Comparison of ENCODE assay signal across 18 cellular contexts in the genomic region with DNA sequence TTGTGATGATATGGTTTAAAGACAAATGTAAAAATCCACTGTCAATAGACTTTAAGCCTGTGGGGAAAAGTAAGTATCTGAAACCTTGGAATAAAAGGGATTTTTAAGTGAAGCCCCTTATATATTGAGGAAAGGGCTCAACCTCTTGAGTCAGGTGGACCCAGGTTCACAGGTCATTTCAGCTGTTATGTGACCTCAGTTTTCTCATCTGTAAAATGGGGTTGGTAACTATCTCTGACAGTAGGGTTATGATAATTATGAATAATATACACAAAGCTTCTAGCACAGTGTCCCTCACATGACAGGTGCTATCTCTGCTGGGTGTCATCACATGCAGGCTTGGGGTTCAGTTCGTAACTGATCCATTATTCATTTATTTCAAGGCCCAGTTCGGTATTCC. TPM values are rescaled to one million over a fixed set of nuclear protein-coding genes. Genes with fewer than 3 reads are reported as not detected.
DNase-seq lines count a peak whose midpoint lies in the region; ATAC-seq, FAIRE-seq and TF ChIP-seq lines count a peak whose summit lies in the region.
"Had no signal": no experiment of that assay in that cellular context is flagged by ENCODE, and none has a peak within 500 bp of the region (broad histone marks: within the 10 kb centered on the region; RNA-seq: fewer than 3 reads in every experiment).

No MANE protein-coding gene starts in this region.

- TF ChIP-seq RAD21 in K562 (CRISPR knock-in tag; conservative IDR thresholded peaks at IDR 0.05 in 1 of 2, IDR thresholded peaks at IDR 0.05 in 1 of 2) = no peak

- H3K36me3 ChIP-seq in K562 (ENCODE audit: control insufficient read depth, insufficient read depth, low read length) = peaks cover 83% of the 10 kb centered on the region
- H3K36me3 ChIP-seq in upper lobe of left lung = peaks cover 0 to 24% (median 9%) of the 10 kb centered on the region in 4 donors

- H3K4me2 ChIP-seq in K562 (ENCODE audit: insufficient read depth, low read length) = no peak overlapping the region

- H3K9me3 Mint-ChIP-seq in activated naive CD4-positive, alpha-beta T cell treated with anti-CD3 and anti-CD28 coated beads, Interleukin-2, amount 50 U/mL, for 24 hours = no peaks in the 10 kb centered on the region
- no peaks in the 10 kb centered on the region for H3K9me3 Mint-ChIP-seq in activated naive CD4-positive, alpha-beta T cell treated with anti-CD3 and anti-CD28 coated beads, Interleukin-2, amount 10 ng/mL, durations not matched to agents 7 days and 5 days
- no peaks in the 10 kb centered on the region for H3K9me3 Mint-ChIP-seq in stimulated activated naive CD8-positive, alpha-beta T cell treated with anti-CD3 and anti-CD28 coated beads, Interleukin-15, Interleukin-2, amounts not matched to agents 100 ng/mL and 50 ng/mL, for 24 hours
- H3K9me3 Mint-ChIP-seq in stimulated activated naive CD8-positive, alpha-beta T cell treated with anti-CD3 and anti-CD28 coated beads, Interleukin-15, amount 100 ng/mL, for 72 hours = no peaks in the 10 kb centered on the region
- H3K9me3 Mint-ChIP-seq in progenitor cell of endocrine pancreas (ENCODE audit: low read depth) = no peaks in the 10 kb centered on the region

- CTCF ChIA-PET in activated naive CD4-positive, alpha-beta T cell treated with anti-CD3 and anti-CD28 coated beads, Interleukin-2, amount 10 ng/mL, durations not matched to agents 7 days and 5 days (lab: Charles Lee) = interaction anchor here (5.7 to 11.9 kb wide), 3 partner anchors 16 to 215 kb away, joined by 60 to 173 read pairs (median 87); no protein-coding TSS in a partner anchor
- CTCF ChIA-PET in K562 (lab: Yijun Ruan, JAX; ENCODE audit: low intra/inter-chr PET ratio) = interaction anchor here (0.6 to 1.7 kb wide), 3 partner anchors 196 to 226 kb away, joined by 3 to 4 read pairs (median 3); no protein-coding TSS in a partner anchor

- H3K9me3 ChIP-seq in K562 (replicated peaks; ENCODE audit: control insufficient read depth, insufficient read depth, low read depth, low read length) (no peaks in the 10 kb centered on the region), upper lobe of left lung (no peaks in the 10 kb centered on the region)
- H3K9me3 ChIP-seq: BLaER1 treated with 17β-estradiol and CSF1 and Interleukin-3, amounts not matched to agents 10 nM and 100 nM; Caco-2; HAP-1 had no signal

- H3K79me2 ChIP-seq in K562 (ENCODE audit: control insufficient read depth, insufficient read depth, low read length) = peaks cover 89% of the 10 kb centered on the region

- no peaks in the 10 kb centered on the region for H3K27me3 Mint-ChIP-seq in activated naive CD4-positive, alpha-beta T cell treated with anti-CD3 and anti-CD28 coated beads, Interleukin-2, amount 50 U/mL, for 24 hours
- no peaks in the 10 kb centered on the region for H3K27me3 Mint-ChIP-seq in activated naive CD4-positive, alpha-beta T cell treated with anti-CD3 and anti-CD28 coated beads, Interleukin-2, amount 10 ng/mL, durations not matched to agents 7 days and 5 days
- no peaks in the 10 kb centered on the region for H3K27me3 Mint-ChIP-seq in stimulated activated naive CD8-positive, alpha-beta T cell treated with anti-CD3 and anti-CD28 coated beads, Interleukin-15, Interleukin-2, amounts not matched to agents 100 ng/mL and 50 ng/mL, for 24 hours
- H3K27me3 Mint-ChIP-seq in stimulated activated naive CD8-positive, alpha-beta T cell treated with anti-CD3 and anti-CD28 coated beads, Interleukin-15, amount 100 ng/mL, for 72 hours = no peaks in the 10 kb centered on the region
- no peaks in the 10 kb centered on the region for H3K27me3 Mint-ChIP-seq in progenitor cell of endocrine pancreas
- H3K27me3 Mint-ChIP-seq: B cell had no signal

- in situ Hi-C loops in K562 (cut with MboI) = loop anchor here (5.0 kb wide), 1 partner anchor 210 kb away; no protein-coding TSS in a partner anchor

- peaks cover 88% of the 10 kb centered on the region for H3K4me1 Mint-ChIP-seq in activated naive CD4-positive, alpha-beta T cell treated with anti-CD3 and anti-CD28 coated beads, Interleukin-2, amount 50 U/mL, for 24 hours
- H3K4me1 Mint-ChIP-seq in activated naive CD4-positive, alpha-beta T cell treated with anti-CD3 and anti-CD28 coated beads, Interleukin-2, amount 10 ng/mL, durations not matched to agents 7 days and 5 days = peaks cover 71% of the 10 kb centered on the region
- peaks cover 70% of the 10 kb centered on the region for H3K4me1 Mint-ChIP-seq in stimulated activated naive CD8-positive, alpha-beta T cell treated with anti-CD3 and anti-CD28 coated beads, Interleukin-15, Interleukin-2, amounts not matched to agents 100 ng/mL and 50 ng/mL, for 24 hours (ENCODE audit: low read depth)
- peaks cover 82% of the 10 kb centered on the region for H3K4me1 Mint-ChIP-seq in stimulated activated naive CD8-positive, alpha-beta T cell treated with anti-CD3 and anti-CD28 coated beads, Interleukin-15, amount 100 ng/mL, for 72 hours
- H3K4me1 Mint-ChIP-seq in progenitor cell of endocrine pancreas (ENCODE audit: low read depth) = peaks cover 7% of the 10 kb centered on the region

- H3K4me1 ChIP-seq in K562 (replicated peaks in 1 of 2; ENCODE audit: control insufficient read depth in 2 of 2, insufficient read depth in 2 of 2, low read length in 2 of 2) (peaks cover 0 to 9% of the 10 kb centered on the region in 2 experiments; a peak in 3 of 5 replicates), upper lobe of left lung (peaks cover 13 to 28% (median 22%) of the 10 kb centered on the region in 4 donors)
- H3K4me1 ChIP-seq: Caco-2 had no signal

- DNase-seq in activated naive CD4-positive, alpha-beta T cell treated with anti-CD3 and anti-CD28 coated beads, Interleukin-2, amount 10 ng/mL, durations not matched to agents 7 days and 5 days = no peak
- DNase-seq in stimulated activated naive CD8-positive, alpha-beta T cell treated with anti-CD3 and anti-CD28 coated beads, Interleukin-15, amount 100 ng/mL, for 72 hours = no peak
- DNase-seq in K562 (ENCODE audit: extremely low read depth in 1 of 4, low spot score in 3 of 4) (no peak), progenitor cell of endocrine pancreas (ENCODE audit: low spot score, unreplicated experiment) (no peak), RCC 7860 (ENCODE audit: low spot score) (no peak), upper lobe of left lung (no peak)
- DNase-seq: 8988T, Caco-2, GM23248 had no signal

- intact Hi-C loops in K562 (cut with micrococcal nuclease) = no loop called here

- WGBS in K562 (ENCODE audit: insufficient coverage, low coverage, missing lambda C conversion rate) = 46% methylated on average over 2 of the region's 2 CpGs
- 47 to 98% methylated on average over 2 of the region's 2 CpGs for WGBS in upper lobe of left lung, 2 donors

- no peak for ATAC-seq in stimulated activated naive CD8-positive, alpha-beta T cell treated with anti-CD3 and anti-CD28 coated beads, Interleukin-15, amount 100 ng/mL, for 72 hours
- no peak for ATAC-seq in K562
- no peak for ATAC-seq in upper lobe of left lung (ENCODE audit: low FRiP score in 2 of 2)

- H3K27me3 ChIP-seq in K562 (ENCODE audit: control insufficient read depth in 2 of 2, insufficient read depth in 2 of 2, low read length in 2 of 2) (no peaks in the 10 kb centered on the region), upper lobe of left lung (no peaks in the 10 kb centered on the region)
- H3K27me3 ChIP-seq: BLaER1 treated with 17β-estradiol and CSF1 and Interleukin-3, amounts not matched to agents 10 nM and 100 nM had no signal

- no peak for FAIRE-seq in K562 (lab: Jason Lieb, UNC)
- no peak for FAIRE-seq in RCC 7860 (lab: Jason Lieb, UNC)
- FAIRE-seq: D721Med, G401.6, GM12891, GM19239 had no signal

- peaks cover 47% of the 10 kb centered on the region for H4K20me1 ChIP-seq in K562 (replicated peaks; ENCODE audit: control insufficient read depth, insufficient read depth, low read length)

- POLR2A ChIA-PET in K562 (lab: Yijun Ruan, JAX) = no interaction called here

- TF ChIP-seq EP300 in K562 (IDR thresholded peaks at IDR 0.05; ENCODE audit: low read length) (no peak), upper lobe of left lung (IDR thresholded peaks at IDR 0.05) (no peak)

- no peak overlapping the region for H3K4me3 ChIP-seq in K562
- no peak overlapping the region for H3K4me3 ChIP-seq in upper lobe of left lung
- H3K4me3 ChIP-seq: BLaER1 treated with 17β-estradiol and CSF1 and Interleukin-3, amounts not matched to agents 10 nM and 100 nM; GM23248; HAP-1 had no signal

- H3K4me3 Mint-ChIP-seq in activated naive CD4-positive, alpha-beta T cell treated with anti-CD3 and anti-CD28 coated beads, Interleukin-2, amount 50 U/mL, for 24 hours = no peak overlapping the region
- no peak overlapping the region for H3K4me3 Mint-ChIP-seq in activated naive CD4-positive, alpha-beta T cell treated with anti-CD3 and anti-CD28 coated beads, Interleukin-2, amount 10 ng/mL, durations not matched to agents 7 days and 5 days
- no peak overlapping the region for H3K4me3 Mint-ChIP-seq in stimulated activated naive CD8-positive, alpha-beta T cell treated with anti-CD3 and anti-CD28 coated beads, Interleukin-15, Interleukin-2, amounts not matched to agents 100 ng/mL and 50 ng/mL, for 24 hours
- no peak overlapping the region for H3K4me3 Mint-ChIP-seq in stimulated activated naive CD8-positive, alpha-beta T cell treated with anti-CD3 and anti-CD28 coated beads, Interleukin-15, amount 100 ng/mL, for 72 hours
- no peak overlapping the region for H3K4me3 Mint-ChIP-seq in progenitor cell of endocrine pancreas (ENCODE audit: low read depth)
- H3K4me3 Mint-ChIP-seq: B cell had no signal

- BruUV-seq in K562 (replicated peaks; lab: Mats Ljungman, UMichigan) = no TSS peak

- H3K36me3 Mint-ChIP-seq in activated naive CD4-positive, alpha-beta T cell treated with anti-CD3 and anti-CD28 coated beads, Interleukin-2, amount 50 U/mL, for 24 hours = peaks cover 12% of the 10 kb centered on the region
- peaks cover 39% of the 10 kb centered on the region for H3K36me3 Mint-ChIP-seq in activated naive CD4-positive, alpha-beta T cell treated with anti-CD3 and anti-CD28 coated beads, Interleukin-2, amount 10 ng/mL, durations not matched to agents 7 days and 5 days
- H3K36me3 Mint-ChIP-seq in stimulated activated naive CD8-positive, alpha-beta T cell treated with anti-CD3 and anti-CD28 coated beads, Interleukin-15, Interleukin-2, amounts not matched to agents 100 ng/mL and 50 ng/mL, for 24 hours (ENCODE audit: low read depth) = peaks cover 63% of the 10 kb centered on the region
- H3K36me3 Mint-ChIP-seq in progenitor cell of endocrine pancreas (ENCODE audit: insufficient read depth) = peaks cover 4% of the 10 kb centered on the region

- H2AFZ ChIP-seq in K562 (ENCODE audit: low read depth, low read length) = no peak overlapping the region
- H2AFZ ChIP-seq: GM23248 had no signal

- no peak overlapping the region for H3K27ac ChIP-seq in K562 (ENCODE audit: extremely low read depth, low read depth, low read length)
- H3K27ac ChIP-seq in upper lobe of left lung = no peak overlapping the region
- H3K27ac ChIP-seq: BLaER1 treated with 17β-estradiol and CSF1 and Interleukin-3, amounts not matched to agents 10 nM and 100 nM; GM23248 had no signal

- peaks cover 5% of the 10 kb centered on the region for H3K9me1 ChIP-seq in K562 (ENCODE audit: control insufficient read depth, insufficient read depth, low read length)

- H3K27ac Mint-ChIP-seq in activated naive CD4-positive, alpha-beta T cell treated with anti-CD3 and anti-CD28 coated beads, Interleukin-2, amount 50 U/mL, for 24 hours = peak overlapping the region; percentile 65
- H3K27ac Mint-ChIP-seq in activated naive CD4-positive, alpha-beta T cell treated with anti-CD3 and anti-CD28 coated beads, Interleukin-2, amount 10 ng/mL, durations not matched to agents 7 days and 5 days = no peak overlapping the region
- peak overlapping the region; percentile 41 for H3K27ac Mint-ChIP-seq in stimulated activated naive CD8-positive, alpha-beta T cell treated with anti-CD3 and anti-CD28 coated beads, Interleukin-15, Interleukin-2, amounts not matched to agents 100 ng/mL and 50 ng/mL, for 24 hours
- peak overlapping the region in 1 of 2 donors; percentile 84 for H3K27ac Mint-ChIP-seq in stimulated activated naive CD8-positive, alpha-beta T cell treated with anti-CD3 and anti-CD28 coated beads, Interleukin-15, amount 100 ng/mL, for 72 hours
- H3K27ac Mint-ChIP-seq in progenitor cell of endocrine pancreas = peak overlapping the region; percentile 77

- TF ChIP-seq CTCF in K562 (IDR thresholded peaks at IDR 0.05 in 2 of 3, conservative IDR thresholded peaks at IDR 0.05 in 1 of 3; ENCODE audit: insufficient read depth in 2 of 3, low read depth in 1 of 3, low read length in 3 of 3) (no peak), progenitor cell of endocrine pancreas (IDR thresholded peaks at IDR 0.05; ENCODE audit: unreplicated experiment) (no peak), upper lobe of left lung (IDR thresholded peaks at IDR 0.05) (no peak)

- TF ChIP-seq POLR2A in K562 (conservative IDR thresholded peaks at IDR 0.05) = no peak
- no peak for TF ChIP-seq POLR2A in upper lobe of left lung (IDR thresholded peaks at IDR 0.05)

- H3K9ac ChIP-seq in K562 (ENCODE audit: insufficient read depth in 1 of 2, low read depth in 2 of 2, low read length in 2 of 2) = no peak overlapping the region
- H3K9ac ChIP-seq: GM23248 had no signal

RNA-seq across cellular contexts. Expression of a gene that starts 57.0 kb away (rescaled TPM):
- total RNA-seq in K562 (2011; cell fraction: chromatin; rRNA removed; ENCODE audit: low replicate concordance) = 154 and 338 TPM in 2 replicates
- 84.7 and 99.0 TPM in 2 replicates for total RNA-seq in K562 (2011; cell fraction: nucleolus; rRNA removed)
- 165 and 228 TPM in 2 replicates for total RNA-seq in K562 (2011; cell fraction: nucleoplasm; rRNA removed)
- total RNA-seq in K562 (2014; rRNA removed) = 78.1 and 96.9 TPM in 2 replicates
- total RNA-seq in K562 (2014; rRNA removed; fragmentation: Illumina TruSeq; extraction: Trizol) = 116 and 129 TPM in 2 replicates
- 113 and 121 TPM in 2 replicates for total RNA-seq in K562 (2015; rRNA removed; fragmentation: Illumina TruSeq; extraction: Trizol)
- total RNA-seq in K562 (2021) = 166 and 171 TPM in 2 replicates
- 130 and 174 TPM in 2 replicates for polyA plus RNA-seq in K562 (2011; rRNA removed)
- 147 and 220 TPM in 2 replicates for polyA plus RNA-seq in K562 (2011; cell fraction: cytosol; rRNA removed)
- polyA plus RNA-seq in K562 (2011; cell fraction: nucleus; rRNA removed) = 170 and 240 TPM in 2 replicates
- 98.9 and 130 TPM in 2 replicates for polyA plus RNA-seq in K562 (2012)
- 161 and 197 TPM in 2 replicates for polyA plus RNA-seq in K562 (2014; fragmentation: Illumina TruSeq; extraction: Trizol)
- 10 to 100 TPM; 61.7 to 61.9 TPM for polyA plus RNA-seq in K562 (2014; fragmentation: Nextera tagmentation; extraction: Ambion mirVana)
- polyA plus RNA-seq in K562 (2014; rRNA removed) = 87.2 and 93.2 TPM in 2 replicates
- polyA minus RNA-seq in K562 (2011; rRNA and poly(A)+ RNA removed) = 228 and 275 TPM in 2 replicates
- 118 and 134 TPM in 2 replicates for polyA minus RNA-seq in K562 (2011; cell fraction: cytosol; rRNA and poly(A)+ RNA removed)
- 62.6 and 87.9 TPM in 2 replicates for polyA minus RNA-seq in K562 (2011; cell fraction: nucleus; rRNA and poly(A)+ RNA removed)
- 124 and 139 TPM in 2 replicates for total RNA-seq in progenitor cell of endocrine pancreas
- 10 to 100 TPM; 40.9 to 64.7 (median 51.5) TPM for total RNA-seq in upper lobe of left lung
